In genomic region chr1:116546354-116546977, GRCh38 we compare ENCODE assay signal across 24 cellular contexts. TPM values are rescaled to one million over a fixed set of nuclear protein-coding genes. Genes with fewer than 3 reads are reported as not detected.
DNase-seq lines count a peak whose midpoint lies in the region; ATAC-seq and TF ChIP-seq lines count a peak whose summit lies in the region.
"Had no signal": no experiment of that assay in that cellular context is flagged by ENCODE, and none has a peak within 500 bp of the region (broad histone marks: within the 10 kb centered on the region; RNA-seq: fewer than 3 reads in every experiment).

No MANE protein-coding gene starts in this region.

- no peak for ATAC-seq in activated CD8-positive, alpha-beta T cell treated with anti-CD3 and anti-CD28 coated beads for 36 hours
- ATAC-seq in activated CD8-positive, alpha-beta T cell treated with anti-CD3 and anti-CD28 coated beads, Interleukin-2, amount 10 ng/mL, durations not matched to agents 7 days and 5 days: no peak
- no peak for ATAC-seq in activated B cell treated with CpG ODN at 0.5 μM for 24 hours (ENCODE audit: low read depth)
- no peak for ATAC-seq in natural killer cell
- ATAC-seq in HG03457 (IDR thresholded peaks at IDR 0.05; ENCODE audit: unreplicated experiment): no peak
- no peak for ATAC-seq in HG02885 (IDR thresholded peaks at IDR 0.05; ENCODE audit: poor library complexity, unreplicated experiment)
- ATAC-seq: HCT116, heart right ventricle, WTC11 had no signal

- POLR2A ChIA-PET in activated CD8-positive, alpha-beta T cell treated with anti-CD3 and anti-CD28 coated beads for 36 hours (lab: Charles Lee): no interaction called here
- POLR2A ChIA-PET in activated CD8-positive, alpha-beta T cell treated with anti-CD3 and anti-CD28 coated beads, Interleukin-2, amount 10 ng/mL, durations not matched to agents 7 days and 5 days (lab: Charles Lee): interaction anchor here (0.6 kb wide), 1 partner anchor 31 kb away, joined by 4 read pairs; no protein-coding TSS in a partner anchor
- POLR2A ChIA-PET in activated B cell treated with CpG ODN at 0.5 μM for 24 hours (lab: Charles Lee): interaction anchor here (0.7 to 1.3 kb wide), 2 partner anchors 11 to 23 kb away, joined by 3 to 4 read pairs; no protein-coding TSS in a partner anchor

- no peaks in the 10 kb centered on the region for H3K9me3 Mint-ChIP-seq in activated CD8-positive, alpha-beta T cell treated with anti-CD3 and anti-CD28 coated beads for 36 hours
- H3K9me3 Mint-ChIP-seq in activated CD8-positive, alpha-beta T cell treated with anti-CD3 and anti-CD28 coated beads, Interleukin-2, amount 10 ng/mL, durations not matched to agents 7 days and 5 days (ENCODE audit: insufficient read depth): no peaks in the 10 kb centered on the region
- H3K9me3 Mint-ChIP-seq in CD14-positive monocyte (no peaks in the 10 kb centered on the region), activated B cell treated with CpG ODN at 0.5 μM for 24 hours (no peaks in the 10 kb centered on the region), natural killer cell (no peaks in the 10 kb centered on the region)
- H3K9me3 Mint-ChIP-seq: WTC11 had no signal

- DNase-seq in activated CD8-positive, alpha-beta T cell treated with anti-CD3 and anti-CD28 coated beads for 36 hours: no peak
- no peak for DNase-seq in activated CD8-positive, alpha-beta T cell treated with anti-CD3 and anti-CD28 coated beads, Interleukin-2, amount 10 ng/mL, durations not matched to agents 7 days and 5 days
- DNase-seq in CD14-positive monocyte (ENCODE audit: low spot score) (no peak), activated B cell treated with CpG ODN at 0.5 μM for 24 hours (no peak), natural killer cell (no peak), NK-92 (lab: John Stamatoyannopoulos, UW; ENCODE audit: unreplicated experiment) (no peak)
- DNase-seq: activated CD8-positive, alpha-beta memory T cell treated with anti-CD3 and anti-CD28 coated beads for 24 hours; activated effector memory CD4-positive, alpha-beta T cell treated with Interleukin-2 at 50 U/mL for 16 hours; amygdala; effector CD8-positive, alpha-beta T cell; erythroblast; heart right ventricle; IMR-90; mesendoderm; NCI-H1105; NCI-H1930; NCI-H774; stimulated activated CD4-positive, alpha-beta T cell treated with anti-CD3 and anti-CD28 coated beads, Interleukin-2, amount 100 ng/mL, for 24 hours; T1000; testis had no signal

- H3K27ac Mint-ChIP-seq in activated CD8-positive, alpha-beta T cell treated with anti-CD3 and anti-CD28 coated beads for 36 hours: peak overlapping the region; percentile 93
- no peak overlapping the region for H3K27ac Mint-ChIP-seq in activated CD8-positive, alpha-beta T cell treated with anti-CD3 and anti-CD28 coated beads, Interleukin-2, amount 10 ng/mL, durations not matched to agents 7 days and 5 days
- H3K27ac Mint-ChIP-seq in CD14-positive monocyte (peak overlapping the region in 5 of 7 donors; percentile 11 to 88 (median 42)), activated B cell treated with CpG ODN at 0.5 μM for 24 hours (peak overlapping the region; percentile 96), natural killer cell (peak overlapping the region; percentile 77 to 78)
- H3K27ac Mint-ChIP-seq: WTC11 had no signal

- CTCF ChIA-PET in activated CD8-positive, alpha-beta T cell treated with anti-CD3 and anti-CD28 coated beads for 36 hours (lab: Charles Lee): interaction anchor here (0.7 to 0.8 kb wide), 2 partner anchors 28 to 42 kb away, joined by 3 read pairs; no protein-coding TSS in a partner anchor
- CTCF ChIA-PET in activated CD8-positive, alpha-beta T cell treated with anti-CD3 and anti-CD28 coated beads, Interleukin-2, amount 10 ng/mL, durations not matched to agents 7 days and 5 days (lab: Charles Lee): interaction anchor here (1.2 kb wide), 1 partner anchor 9 kb away, joined by 3 read pairs; no protein-coding TSS in a partner anchor
- CTCF ChIA-PET in activated B cell treated with CpG ODN at 0.5 μM for 24 hours (lab: Charles Lee): interaction anchor here (1.4 kb wide), 1 partner anchor 407 kb away, joined by 5 read pairs; no protein-coding TSS in a partner anchor

- H3K36me3 Mint-ChIP-seq in activated CD8-positive, alpha-beta T cell treated with anti-CD3 and anti-CD28 coated beads for 36 hours (ENCODE audit: low read depth): peaks cover 31% of the 10 kb centered on the region
- peaks cover 59% of the 10 kb centered on the region for H3K36me3 Mint-ChIP-seq in activated CD8-positive, alpha-beta T cell treated with anti-CD3 and anti-CD28 coated beads, Interleukin-2, amount 10 ng/mL, durations not matched to agents 7 days and 5 days (ENCODE audit: low read depth)
- H3K36me3 Mint-ChIP-seq in CD14-positive monocyte: peaks cover 52 to 56% of the 10 kb centered on the region in 2 donors
- H3K36me3 Mint-ChIP-seq in activated B cell treated with CpG ODN at 0.5 μM for 24 hours (ENCODE audit: low read depth): peaks cover 85% of the 10 kb centered on the region
- peaks cover 19% of the 10 kb centered on the region for H3K36me3 Mint-ChIP-seq in natural killer cell

- H3K4me3 Mint-ChIP-seq in activated CD8-positive, alpha-beta T cell treated with anti-CD3 and anti-CD28 coated beads for 36 hours: peak overlapping the region; percentile 40
- H3K4me3 Mint-ChIP-seq in activated CD8-positive, alpha-beta T cell treated with anti-CD3 and anti-CD28 coated beads, Interleukin-2, amount 10 ng/mL, durations not matched to agents 7 days and 5 days: no peak overlapping the region
- H3K4me3 Mint-ChIP-seq in CD14-positive monocyte: no peak overlapping the region
- no peak overlapping the region for H3K4me3 Mint-ChIP-seq in activated B cell treated with CpG ODN at 0.5 μM for 24 hours
- no peak overlapping the region for H3K4me3 Mint-ChIP-seq in natural killer cell
- H3K4me3 Mint-ChIP-seq: WTC11 had no signal

- no peak for TF ChIP-seq CTCF in activated CD8-positive, alpha-beta T cell treated with anti-CD3 and anti-CD28 coated beads for 36 hours (IDR thresholded peaks at IDR 0.05)
- no peak for TF ChIP-seq CTCF in CD14-positive monocyte (IDR thresholded peaks at IDR 0.05)
- TF ChIP-seq CTCF in activated B cell treated with CpG ODN at 0.5 μM for 24 hours (IDR thresholded peaks at IDR 0.05): no peak
- TF ChIP-seq CTCF in natural killer cell (IDR thresholded peaks at IDR 0.05): no peak

- intact Hi-C loops in activated CD8-positive, alpha-beta T cell treated with anti-CD3 and anti-CD28 coated beads for 36 hours (cut with micrococcal nuclease): no loop called here
- intact Hi-C loops in CD14-positive monocyte (cut with micrococcal nuclease): no loop called here
- intact Hi-C loops in activated B cell treated with CpG ODN at 0.5 μM for 24 hours (cut with micrococcal nuclease): no loop called here
- intact Hi-C loops in natural killer cell (cut with micrococcal nuclease): no loop called here

- peaks cover 33% of the 10 kb centered on the region for H3K4me1 Mint-ChIP-seq in activated CD8-positive, alpha-beta T cell treated with anti-CD3 and anti-CD28 coated beads for 36 hours (ENCODE audit: low read depth)
- peaks cover 33% of the 10 kb centered on the region for H3K4me1 Mint-ChIP-seq in activated CD8-positive, alpha-beta T cell treated with anti-CD3 and anti-CD28 coated beads, Interleukin-2, amount 10 ng/mL, durations not matched to agents 7 days and 5 days (ENCODE audit: low read depth)
- H3K4me1 Mint-ChIP-seq in CD14-positive monocyte (peaks cover 35% of the 10 kb centered on the region), activated B cell treated with CpG ODN at 0.5 μM for 24 hours (peaks cover 82% of the 10 kb centered on the region), natural killer cell (peaks cover 76 to 77% of the 10 kb centered on the region in 2 donors)
- H3K4me1 Mint-ChIP-seq: WTC11 had no signal

- no peaks in the 10 kb centered on the region for H3K27me3 Mint-ChIP-seq in activated CD8-positive, alpha-beta T cell treated with anti-CD3 and anti-CD28 coated beads for 36 hours
- no peaks in the 10 kb centered on the region for H3K27me3 Mint-ChIP-seq in activated CD8-positive, alpha-beta T cell treated with anti-CD3 and anti-CD28 coated beads, Interleukin-2, amount 10 ng/mL, durations not matched to agents 7 days and 5 days (ENCODE audit: low read depth)
- no peaks in the 10 kb centered on the region for H3K27me3 Mint-ChIP-seq in CD14-positive monocyte (ENCODE audit: low read depth in 3 of 3)
- no peaks in the 10 kb centered on the region for H3K27me3 Mint-ChIP-seq in activated B cell treated with CpG ODN at 0.5 μM for 24 hours
- H3K27me3 Mint-ChIP-seq in natural killer cell (ENCODE audit: low read depth in 2 of 2): no peaks in the 10 kb centered on the region

RNA-seq across cellular contexts. Expression of gene CD58, which starts 24.4 kb away (rescaled TPM):
- 10 to 100 TPM; 11.1 to 12.7 TPM for total RNA-seq in activated CD8-positive, alpha-beta T cell treated with anti-CD3 and anti-CD28 coated beads for 36 hours
- 10 to 100 TPM; 23.9 to 24.7 TPM for total RNA-seq in activated CD8-positive, alpha-beta T cell treated with anti-CD3 and anti-CD28 coated beads, Interleukin-2, amount 10 ng/mL, durations not matched to agents 7 days and 5 days
- polyA plus RNA-seq in CD14-positive monocyte: 100 to 1,000 TPM; 128 to 168 TPM
- total RNA-seq in activated B cell treated with CpG ODN at 0.5 μM for 24 hours (146 and 160 TPM in 2 replicates), natural killer cell (10 to 100 TPM; 27.4 to 34.0 (median 28.6) TPM)
